2 cellular contexts compared by ENCODE assay signal in genomic region chr5:10247217-10247616, GRCh38.
TF ChIP-seq lines count a peak whose summit lies in the region.

No MANE protein-coding gene starts in this region.

TF ChIP-seq in HEK293, 187 proteins besides CTCF, POLR2A, EP300 and RAD21:
- 0 out of 2 replicates have a peak, but pooled peaks have one; percentile 51 for TF ChIP-seq ZNF121 (tag by site-specific recombination; IDR thresholded peaks at IDR 0.05)

TF ChIP-seq in K562, 482 proteins besides CTCF, POLR2A, EP300 and RAD21:
- TF ChIP-seq ZNF121 (CRISPR knock-in tag; conservative IDR thresholded peaks at IDR 0.05) (peak; percentile 76), KDM1A (IDR thresholded peaks at IDR 0.05) (peak; percentile 17 to 30; a peak in 1 of 4 replicates)
TF ChIP-seq in K562: peak in this region for 2; not testable (repeated sequence) for 480.
